Comparison of ENCODE assay signal across 1 cellular context in genomic region chr12:49776858-49777257, GRCh38.
TF ChIP-seq lines count a peak whose summit lies in the region.

No MANE protein-coding gene starts in this region.

TF ChIP-seq in GM12878, 131 proteins besides CTCF, POLR2A, EP300 and RAD21 (continued from another document):
- TF ChIP-seq RFX5 (IDR thresholded peaks at IDR 0.05; ENCODE audit: low read depth, low read length) = no peak
- TF ChIP-seq HDGF (IDR thresholded peaks at IDR 0.05) = 0 out of 2 replicates have a peak, but pooled peaks have one; percentile 60
- TF ChIP-seq SPI1 (IDR thresholded peaks at IDR 0.05; ENCODE audit: borderline replicate concordance, insufficient read depth, low read depth, low read length) = peak; percentile 65; the same call in 1 of the 2 replicates
- TF ChIP-seq ZNF24 (IDR thresholded peaks at IDR 0.05) = no peak
- TF ChIP-seq SMAD1 (IDR thresholded peaks at IDR 0.05; ENCODE audit: low read depth, partially characterized antibody) = no peak
- peak in 1 of 2 experiments; percentile 35; a peak in 1 of 4 replicates for TF ChIP-seq IKZF2 (IDR thresholded peaks at IDR 0.05)
